ENCODE assay signal across 1 cellular context in genomic region chr15:98654790-98655360, GRCh38.
TF ChIP-seq lines count a peak whose summit lies in the region.

No MANE protein-coding gene starts in this region.

TF ChIP-seq in HepG2, 621 proteins besides CTCF, POLR2A, EP300 and RAD21 (continued from another document and continues in another):
- TF ChIP-seq, protein P1, sequence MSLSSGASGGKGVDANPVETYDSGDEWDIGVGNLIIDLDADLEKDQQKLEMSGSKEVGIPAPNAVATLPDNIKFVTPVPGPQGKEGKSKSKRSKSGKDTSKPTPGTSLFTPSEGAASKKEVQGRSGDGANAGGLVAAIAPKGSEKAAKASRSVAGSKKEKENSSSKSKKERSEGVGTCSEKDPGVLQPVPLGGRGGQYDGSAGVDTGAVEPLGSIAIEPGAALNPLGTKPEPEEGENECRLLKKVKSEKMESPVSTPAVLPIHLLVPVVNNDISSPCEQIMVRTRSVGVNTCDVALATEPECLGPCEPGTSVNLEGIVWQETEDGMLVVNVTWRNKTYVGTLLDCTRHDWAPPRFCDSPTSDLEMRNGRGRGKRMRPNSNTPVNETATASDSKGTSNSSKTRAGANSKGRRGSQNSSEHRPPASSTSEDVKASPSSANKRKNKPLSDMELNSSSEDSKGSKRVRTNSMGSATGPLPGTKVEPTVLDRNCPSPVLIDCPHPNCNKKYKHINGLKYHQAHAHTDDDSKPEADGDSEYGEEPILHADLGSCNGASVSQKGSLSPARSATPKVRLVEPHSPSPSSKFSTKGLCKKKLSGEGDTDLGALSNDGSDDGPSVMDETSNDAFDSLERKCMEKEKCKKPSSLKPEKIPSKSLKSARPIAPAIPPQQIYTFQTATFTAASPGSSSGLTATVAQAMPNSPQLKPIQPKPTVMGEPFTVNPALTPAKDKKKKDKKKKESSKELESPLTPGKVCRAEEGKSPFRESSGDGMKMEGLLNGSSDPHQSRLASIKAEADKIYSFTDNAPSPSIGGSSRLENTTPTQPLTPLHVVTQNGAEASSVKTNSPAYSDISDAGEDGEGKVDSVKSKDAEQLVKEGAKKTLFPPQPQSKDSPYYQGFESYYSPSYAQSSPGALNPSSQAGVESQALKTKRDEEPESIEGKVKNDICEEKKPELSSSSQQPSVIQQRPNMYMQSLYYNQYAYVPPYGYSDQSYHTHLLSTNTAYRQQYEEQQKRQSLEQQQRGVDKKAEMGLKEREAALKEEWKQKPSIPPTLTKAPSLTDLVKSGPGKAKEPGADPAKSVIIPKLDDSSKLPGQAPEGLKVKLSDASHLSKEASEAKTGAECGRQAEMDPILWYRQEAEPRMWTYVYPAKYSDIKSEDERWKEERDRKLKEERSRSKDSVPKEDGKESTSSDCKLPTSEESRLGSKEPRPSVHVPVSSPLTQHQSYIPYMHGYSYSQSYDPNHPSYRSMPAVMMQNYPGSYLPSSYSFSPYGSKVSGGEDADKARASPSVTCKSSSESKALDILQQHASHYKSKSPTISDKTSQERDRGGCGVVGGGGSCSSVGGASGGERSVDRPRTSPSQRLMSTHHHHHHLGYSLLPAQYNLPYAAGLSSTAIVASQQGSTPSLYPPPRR (CRISPR knock-in tag; IDR thresholded peaks at IDR 0.05; ENCODE audit: borderline replicate concordance), result peak; percentile 59; the same call in 1 of the 2 replicates
- TF ChIP-seq GATAD1 (CRISPR knock-in tag; IDR thresholded peaks at IDR 0.05) (0 out of 2 replicates have a peak, but pooled peaks have one; percentile 39), SSRP1 (CRISPR knock-in tag; IDR thresholded peaks at IDR 0.05) (no peak), PHF20 (CRISPR knock-in tag; IDR thresholded peaks at IDR 0.05) (no peak), ISL2 (CRISPR knock-in tag; IDR thresholded peaks at IDR 0.05) (peak; percentile 50; the same call in 1 of the 2 replicates), REST (IDR thresholded peaks at IDR 0.05; ENCODE audit: borderline replicate concordance in 1 of 2, low read depth in 1 of 2, low read length in 2 of 2) (no peak), THRA (CRISPR knock-in tag; IDR thresholded peaks at IDR 0.05; ENCODE audit: borderline replicate concordance) (no peak), HDAC1 (CRISPR knock-in tag; IDR thresholded peaks at IDR 0.05) (0 out of 2 replicates have a peak, but pooled peaks have one; percentile 15), EEA1 (CRISPR knock-in tag; IDR thresholded peaks at IDR 0.05; ENCODE audit: borderline replicate concordance) (no peak), RCOR2 (CRISPR knock-in tag; IDR thresholded peaks at IDR 0.05) (0 out of 2 replicates have a peak, but pooled peaks have one; percentile 46), CHD2 (IDR thresholded peaks at IDR 0.05; ENCODE audit: low read depth, low read length) (no peak), ZNF749 (CRISPR knock-in tag; IDR thresholded peaks at IDR 0.05; ENCODE audit: borderline replicate concordance) (no peak), NFATC3 (CRISPR knock-in tag; IDR thresholded peaks at IDR 0.05) (no peak), ZEB1 (IDR thresholded peaks at IDR 0.05; ENCODE audit: insufficient replicate concordance, low read depth) (no peak), ZSCAN30 (CRISPR knock-in tag; IDR thresholded peaks at IDR 0.05) (no peak), HNF1A (IDR thresholded peaks at IDR 0.05; ENCODE audit: low read depth) (no peak), HNF1A (CRISPR knock-in tag; IDR thresholded peaks at IDR 0.05; ENCODE audit: borderline replicate concordance) (no peak), TARDBP (CRISPR knock-in tag; IDR thresholded peaks at IDR 0.05) (peak; percentile 46; the same call in 1 of the 2 replicates), MTF2 (CRISPR knock-in tag; IDR thresholded peaks at IDR 0.05; ENCODE audit: borderline replicate concordance) (no peak), ZBTB2 (CRISPR knock-in tag; IDR thresholded peaks at IDR 0.05; ENCODE audit: low read depth) (no peak), NFKB2 (CRISPR knock-in tag; IDR thresholded peaks at IDR 0.05; ENCODE audit: borderline replicate concordance) (no peak), FOXA3 (CRISPR knock-in tag; IDR thresholded peaks at IDR 0.05) (peak; percentile 80), NCOA2 (CRISPR knock-in tag; IDR thresholded peaks at IDR 0.05) (peak; percentile 60), ONECUT2 (CRISPR knock-in tag; IDR thresholded peaks at IDR 0.05) (no peak), ZNF441 (CRISPR knock-in tag; IDR thresholded peaks at IDR 0.05; ENCODE audit: borderline replicate concordance) (no peak), ZNF296 (CRISPR knock-in tag; conservative IDR thresholded peaks at IDR 0.05) (no peak), MED8 (CRISPR knock-in tag; IDR thresholded peaks at IDR 0.05; ENCODE audit: insufficient replicate concordance) (no peak), PATZ1 (CRISPR knock-in tag; IDR thresholded peaks at IDR 0.05) (peak; percentile 45; the same call in 1 of the 2 replicates)
- TF ChIP-seq, protein P2, sequence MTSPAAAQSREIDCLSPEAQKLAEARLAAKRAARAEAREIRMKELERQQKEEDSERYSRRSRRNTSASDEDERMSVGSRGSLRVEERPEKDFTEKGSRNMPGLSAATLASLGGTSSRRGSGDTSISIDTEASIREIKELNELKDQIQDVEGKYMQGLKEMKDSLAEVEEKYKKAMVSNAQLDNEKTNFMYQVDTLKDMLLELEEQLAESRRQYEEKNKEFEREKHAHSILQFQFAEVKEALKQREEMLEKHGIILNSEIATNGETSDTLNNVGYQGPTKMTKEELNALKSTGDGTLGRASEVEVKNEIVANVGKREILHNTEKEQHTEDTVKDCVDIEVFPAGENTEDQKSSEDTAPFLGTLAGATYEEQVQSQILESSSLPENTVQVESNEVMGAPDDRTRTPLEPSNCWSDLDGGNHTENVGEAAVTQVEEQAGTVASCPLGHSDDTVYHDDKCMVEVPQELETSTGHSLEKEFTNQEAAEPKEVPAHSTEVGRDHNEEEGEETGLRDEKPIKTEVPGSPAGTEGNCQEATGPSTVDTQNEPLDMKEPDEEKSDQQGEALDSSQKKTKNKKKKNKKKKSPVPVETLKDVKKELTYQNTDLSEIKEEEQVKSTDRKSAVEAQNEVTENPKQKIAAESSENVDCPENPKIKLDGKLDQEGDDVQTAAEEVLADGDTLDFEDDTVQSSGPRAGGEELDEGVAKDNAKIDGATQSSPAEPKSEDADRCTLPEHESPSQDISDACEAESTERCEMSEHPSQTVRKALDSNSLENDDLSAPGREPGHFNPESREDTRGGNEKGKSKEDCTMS (CRISPR knock-in tag; conservative IDR thresholded peaks at IDR 0.05), result no peak
- TF ChIP-seq, protein P3, sequence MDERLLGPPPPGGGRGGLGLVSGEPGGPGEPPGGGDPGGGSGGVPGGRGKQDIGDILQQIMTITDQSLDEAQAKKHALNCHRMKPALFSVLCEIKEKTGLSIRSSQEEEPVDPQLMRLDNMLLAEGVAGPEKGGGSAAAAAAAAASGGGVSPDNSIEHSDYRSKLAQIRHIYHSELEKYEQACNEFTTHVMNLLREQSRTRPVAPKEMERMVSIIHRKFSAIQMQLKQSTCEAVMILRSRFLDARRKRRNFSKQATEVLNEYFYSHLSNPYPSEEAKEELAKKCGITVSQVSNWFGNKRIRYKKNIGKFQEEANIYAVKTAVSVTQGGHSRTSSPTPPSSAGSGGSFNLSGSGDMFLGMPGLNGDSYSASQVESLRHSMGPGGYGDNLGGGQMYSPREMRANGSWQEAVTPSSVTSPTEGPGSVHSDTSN (CRISPR knock-in tag; IDR thresholded peaks at IDR 0.05), result no peak
- TF ChIP-seq, protein P4, sequence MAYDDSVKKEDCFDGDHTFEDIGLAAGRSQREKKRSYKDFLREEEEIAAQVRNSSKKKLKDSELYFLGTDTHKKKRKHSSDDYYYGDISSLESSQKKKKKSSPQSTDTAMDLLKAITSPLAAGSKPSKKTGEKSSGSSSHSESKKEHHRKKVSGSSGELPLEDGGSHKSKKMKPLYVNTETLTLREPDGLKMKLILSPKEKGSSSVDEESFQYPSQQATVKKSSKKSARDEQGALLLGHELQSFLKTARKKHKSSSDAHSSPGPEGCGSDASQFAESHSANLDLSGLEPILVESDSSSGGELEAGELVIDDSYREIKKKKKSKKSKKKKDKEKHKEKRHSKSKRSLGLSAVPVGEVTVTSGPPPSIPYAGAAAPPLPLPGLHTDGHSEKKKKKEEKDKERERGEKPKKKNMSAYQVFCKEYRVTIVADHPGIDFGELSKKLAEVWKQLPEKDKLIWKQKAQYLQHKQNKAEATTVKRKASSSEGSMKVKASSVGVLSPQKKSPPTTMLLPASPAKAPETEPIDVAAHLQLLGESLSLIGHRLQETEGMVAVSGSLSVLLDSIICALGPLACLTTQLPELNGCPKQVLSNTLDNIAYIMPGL (CRISPR knock-in tag; IDR thresholded peaks at IDR 0.05; ENCODE audit: borderline replicate concordance in 1 of 2, low read depth in 1 of 2), result 0 out of 4 replicates have a peak, but pooled peaks of 1 of the 2 experiments have one; percentile 29
